18 cellular contexts compared by ENCODE assay signal in the genomic region with DNA sequence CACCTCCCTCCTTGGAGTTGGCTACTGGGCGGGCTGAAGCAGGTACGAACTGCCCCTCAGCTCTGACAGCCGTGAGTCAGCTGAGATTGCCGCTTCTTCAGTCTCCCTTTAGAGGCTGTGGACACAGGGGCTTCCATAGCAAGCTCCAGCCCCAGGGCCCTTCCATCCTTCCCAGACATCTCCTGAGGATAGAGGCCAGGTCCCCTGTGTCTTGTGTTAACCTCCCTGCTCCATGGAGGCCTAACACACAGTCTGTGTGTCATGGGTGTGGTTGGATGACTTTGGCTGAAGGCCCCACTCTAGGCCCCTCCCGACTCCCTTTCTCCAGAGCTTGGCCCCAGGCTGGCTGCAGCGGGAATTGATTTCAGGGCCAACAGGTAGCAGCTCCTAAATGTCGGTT.
"Had no signal": no experiment of that assay in that cellular context is flagged by ENCODE, and none has a peak within 500 bp of the region (broad histone marks: within the 10 kb centered on the region; RNA-seq: fewer than 3 reads in every experiment).

No MANE protein-coding gene starts in this region.

- H3K9me2 ChIP-seq: SK-N-SH had no signal

- H3K4me3 Mint-ChIP-seq: IgD-negative memory B cell had no signal

- H3K27ac Mint-ChIP-seq: IgD-negative memory B cell had no signal

- DNase-seq: MV-4-11, NCI-H1048, NCI-H1105, NCI-H1436 treated with DMSO at 0.1 percent for 48 hours, NCI-H1694, NCI-H187 treated with DMSO at 0.1 percent for 48 hours, NCI-H2081, NCI-H2107, NCI-H2227 treated with DMSO at 0.1 percent for 48 hours, NCI-H524, NCI-H526 treated with DMSO at 0.1 percent for 48 hours, NCI-H774, SHP77, SK-N-SH, SW 1271 had no signal

- H3K9ac ChIP-seq: SK-N-SH had no signal

- H3K9me3 ChIP-seq: SK-N-SH had no signal

- H3K4me2 ChIP-seq: SK-N-SH had no signal

- H3K9me3 Mint-ChIP-seq: IgD-negative memory B cell had no signal

- H3K27ac ChIP-seq: HL-60 had no signal

- H3K4me3 ChIP-seq: K562 had no signal
